Comparison of ENCODE assay signal across 8 cellular contexts in the genomic region with DNA sequence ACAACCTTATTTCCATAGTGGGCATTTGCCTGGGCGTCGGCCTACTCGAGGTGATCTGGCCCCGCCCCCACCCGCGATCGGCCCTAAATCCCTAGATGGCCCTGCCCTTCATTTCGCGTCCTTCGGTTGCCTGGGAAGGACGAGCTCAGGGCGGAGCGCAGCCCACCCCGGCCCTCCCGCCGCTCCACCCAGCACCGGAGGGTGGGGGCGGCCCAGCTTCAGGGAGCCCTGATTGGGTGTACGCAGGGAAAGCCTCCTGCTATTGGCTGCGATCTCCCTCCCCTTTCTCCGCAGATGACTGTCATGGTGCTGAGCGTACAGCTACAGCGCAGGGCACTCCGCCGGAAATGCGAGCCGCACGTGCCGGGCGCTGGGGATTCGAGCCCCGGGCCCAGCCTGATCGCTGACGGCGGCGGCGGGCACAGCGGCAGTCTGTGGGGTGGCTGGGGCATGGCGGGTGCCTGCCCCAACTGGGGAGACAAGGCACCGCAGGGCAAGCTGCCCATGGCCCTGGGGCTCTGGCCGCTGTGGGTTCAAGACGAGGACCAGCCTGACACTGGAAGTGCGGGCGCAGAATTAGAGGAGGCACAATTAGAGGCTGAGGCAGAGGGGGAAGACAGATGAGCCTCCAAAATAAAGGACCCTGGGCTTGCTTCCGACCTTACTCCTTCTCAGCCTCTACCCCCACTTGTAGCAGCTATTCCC. TPM values are rescaled to one million over a fixed set of nuclear protein-coding genes. Genes with fewer than 3 reads are reported as not detected.
DNase-seq lines count a peak whose midpoint lies in the region; ATAC-seq and TF ChIP-seq lines count a peak whose summit lies in the region.

No MANE protein-coding gene starts in this region.

- intact Hi-C loops in ascending aorta (cut with DNase I) = loop anchor here (1.0 kb wide), 1 partner anchor 24 kb away; the partner anchor contains the start of gene DKKL1
- intact Hi-C loops in right cardiac atrium (cut with DNase I) = no loop called here
- intact Hi-C loops in posterior vena cava (cut with DNase I) = no loop called here

- ATAC-seq in right cardiac atrium (peak; percentile 96 to 97), GM21723 (IDR thresholded peaks at IDR 0.05; ENCODE audit: unreplicated experiment) (no peak)

- TF ChIP-seq CTCF in ascending aorta (IDR thresholded peaks at IDR 0.05) = no peak

- no peaks in the 10 kb centered on the region for H3K9me3 ChIP-seq in ascending aorta
- H3K9me3 ChIP-seq in right cardiac atrium (ENCODE audit: control insufficient read depth, low read length) = no peaks in the 10 kb centered on the region

- DNase-seq in NCI-H1092 treated with DMSO at 0.1 percent for 48 hours (lab: John Stamatoyannopoulos, UW) = peak; percentile 49
- DNase-seq in NCI-H1092 (lab: John Stamatoyannopoulos, UW) = no peak
- peak; percentile 68 to 94 for DNase-seq in ascending aorta (ENCODE audit: low spot score in 2 of 2)
- peak; percentile 91 to 96 (median 96) for DNase-seq in right cardiac atrium
- DNase-seq in posterior vena cava (ENCODE audit: low spot score) = peak; percentile 95
- no peak for DNase-seq in activated naive CD4-positive, alpha-beta T cell treated with Interleukin-2 at 50 U/mL for 16 hours
- no peak for DNase-seq in cerebellar nuclear complex (lab: John Stamatoyannopoulos, UW)

- H3K27ac ChIP-seq in ascending aorta (peak overlapping the region; percentile 85 to 86), right cardiac atrium (ENCODE audit: low read length) (peak overlapping the region; percentile 74)

- H3K4me3 ChIP-seq in ascending aorta = peak overlapping the region; percentile 44 to 67
- H3K4me3 ChIP-seq in right cardiac atrium (ENCODE audit: low read length) = peak overlapping the region; percentile 29

- H3K4me1 ChIP-seq in ascending aorta = peaks cover 6 to 14% of the 10 kb centered on the region in 2 donors
- no peaks in the 10 kb centered on the region for H3K4me1 ChIP-seq in right cardiac atrium (ENCODE audit: control insufficient read depth, insufficient read depth, low read length)

- 14% methylated on average over 45 of the region's 45 CpGs for WGBS in right cardiac atrium

- H3K27me3 ChIP-seq in ascending aorta (no peaks in the 10 kb centered on the region), right cardiac atrium (ENCODE audit: control insufficient read depth, insufficient read depth) (no peaks in the 10 kb centered on the region)

- H3K36me3 ChIP-seq in ascending aorta = peaks cover 13 to 20% of the 10 kb centered on the region in 2 donors

RNA-seq across cellular contexts. Expression of gene CD37, which starts 4.3 kb away (rescaled TPM):
- total RNA-seq in ascending aorta (15.6 TPM), right cardiac atrium (1 to 10 TPM; 3.8 to 8.0 (median 6.5) TPM), posterior vena cava (10 to 100 TPM; 11.5 to 19.6 TPM)
- 2.3 TPM for polyA plus RNA-seq in right cardiac atrium

RNA-seq across cellular contexts. Expression of gene SLC6A16, which starts 14.5 kb away (rescaled TPM):
- total RNA-seq in ascending aorta = 0.85 TPM
- 1 to 10 TPM; 1.3 to 2.1 (median 1.9) TPM for total RNA-seq in right cardiac atrium
- polyA plus RNA-seq in right cardiac atrium = 1.2 TPM
- total RNA-seq in posterior vena cava = 1 to 10 TPM; 1.7 to 2.6 TPM

RNA-seq across cellular contexts. Expression of gene TEAD2, which starts 22.7 kb away (rescaled TPM):
- total RNA-seq in ascending aorta = 51.4 TPM
- total RNA-seq in right cardiac atrium = 10 to 100 TPM; 46.4 to 53.5 (median 53.2) TPM
- polyA plus RNA-seq in right cardiac atrium = 48.0 TPM
- total RNA-seq in posterior vena cava = 10 to 100 TPM; 31.0 to 32.4 TPM

RNA-seq across cellular contexts. Expression of gene DKKL1, which starts 24.2 kb away (rescaled TPM):
- total RNA-seq in ascending aorta = not detected
- total RNA-seq in right cardiac atrium = under 1 TPM in 2 of 4 donors, not detected in 2; 0.59 to 0.71 TPM
- polyA plus RNA-seq in right cardiac atrium = 0.50 TPM
- not detected for total RNA-seq in posterior vena cava

RNA-seq across cellular contexts. Expression of gene KASH5, which starts 48.5 kb away (rescaled TPM):
- not detected for total RNA-seq in ascending aorta
- not detected for total RNA-seq in right cardiac atrium
- not detected for polyA plus RNA-seq in right cardiac atrium
- not detected for total RNA-seq in posterior vena cava

Comparison
In these comparisons a context has a peak if more than half of its experiments do, and no peak if none do; other contexts are left out.
1. DNase-seq: peak in NCI-H1092 treated with DMSO at 0.1 percent for 48 hours (single experiment), ascending aorta (2 of 2), right cardiac atrium (3 of 3) and posterior vena cava (single experiment); none in NCI-H1092 (single experiment), activated naive CD4-positive, alpha-beta T cell treated with Interleukin-2 at 50 U/mL for 16 hours (single experiment) and cerebellar nuclear complex (0 of 2).